Comparison of ENCODE assay signal across 8 cellular contexts in the genomic region with DNA sequence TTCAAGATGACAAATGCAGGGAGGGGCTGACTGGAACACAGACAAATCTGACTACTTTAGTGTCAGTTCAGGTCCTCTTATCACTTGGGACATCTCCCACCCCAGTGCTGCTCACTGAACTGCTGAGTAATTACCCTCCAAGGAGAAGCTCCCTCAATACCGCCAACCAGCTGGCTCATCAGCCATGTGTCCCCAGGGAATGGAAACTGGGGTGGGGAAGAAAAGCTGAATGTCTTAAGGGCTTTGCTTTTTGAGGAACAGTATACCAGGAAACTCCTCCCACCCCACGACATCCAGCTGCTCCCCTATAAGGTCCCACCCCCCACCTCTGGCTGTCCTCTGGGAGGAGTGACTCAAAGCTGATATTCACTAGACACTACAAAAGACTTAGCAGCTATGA. TPM values are rescaled to one million over a fixed set of nuclear protein-coding genes. Genes with fewer than 3 reads are reported as not detected.
DNase-seq lines count a peak whose midpoint lies in the region; TF ChIP-seq lines count a peak whose summit lies in the region.

No MANE protein-coding gene starts in this region.

- H3K4me3 Mint-ChIP-seq in neural progenitor cell: peak overlapping the region; percentile 100

- no peak overlapping the region for H3K27ac ChIP-seq in colonic mucosa
- H3K27ac ChIP-seq in neural progenitor cell: no peak overlapping the region

- H3K27me3 Mint-ChIP-seq in neural progenitor cell (ENCODE audit: insufficient read depth, low read depth): peaks cover 2% of the 10 kb centered on the region

- DNase-seq in NCI-H1436 (lab: John Stamatoyannopoulos, UW) (peak; percentile 4), NCI-H1436 treated with DMSO at 0.1 percent for 48 hours (lab: John Stamatoyannopoulos, UW) (no peak), NB4 (ENCODE audit: low read depth) (peak; percentile 99), colonic mucosa (peak; percentile 31), neural progenitor cell (ENCODE audit: low spot score) (no peak), NCI-H526 treated with DMSO at 0.1 percent for 48 hours (lab: John Stamatoyannopoulos, UW) (no peak), cerebellum (ENCODE audit: low spot score) (no peak), NCI-H2029 (lab: John Stamatoyannopoulos, UW) (no peak)

- H3K27me3 ChIP-seq in colonic mucosa (no peaks in the 10 kb centered on the region), neural progenitor cell (peaks cover 28% of the 10 kb centered on the region)

- no peak overlapping the region for H3K27ac Mint-ChIP-seq in neural progenitor cell

- H3K4me3 ChIP-seq in NB4 (ENCODE audit: low read depth, low read length) (no peak overlapping the region), colonic mucosa (no peak overlapping the region), neural progenitor cell (no peak overlapping the region)

- H3K4me1 Mint-ChIP-seq in neural progenitor cell: peaks cover 14% of the 10 kb centered on the region

- peaks cover 28% of the 10 kb centered on the region for H3K36me3 Mint-ChIP-seq in neural progenitor cell

- H3K36me3 ChIP-seq in colonic mucosa: no peaks in the 10 kb centered on the region
- H3K36me3 ChIP-seq in neural progenitor cell: no peaks in the 10 kb centered on the region

- no peak overlapping the region for H3K9ac ChIP-seq in colonic mucosa (ENCODE audit: low read depth in 2 of 2, low read length in 2 of 2)
- no peak overlapping the region for H3K9ac ChIP-seq in neural progenitor cell

- H4K20me1 ChIP-seq in neural progenitor cell (ENCODE audit: low read depth): no peaks in the 10 kb centered on the region

- no peak for TF ChIP-seq POLR2A in NB4 (IDR thresholded peaks at IDR 0.05; ENCODE audit: extremely low read depth, insufficient read length)

- H3F3A ChIP-seq in neural progenitor cell (ENCODE audit: low read depth): peaks cover 9% of the 10 kb centered on the region

- H3K4me1 ChIP-seq in colonic mucosa (peaks cover 5% of the 10 kb centered on the region), neural progenitor cell (peaks cover 12% of the 10 kb centered on the region)

- no peak overlapping the region for H2AFZ ChIP-seq in neural progenitor cell (replicated peaks)

- TF ChIP-seq CTCF in NB4 (IDR thresholded peaks at IDR 0.05; ENCODE audit: low read depth, low read length) (no peak), colonic mucosa (IDR thresholded peaks at IDR 0.05) (no peak), neural progenitor cell (IDR thresholded peaks at IDR 0.05) (no peak)

- H3K9me3 ChIP-seq in colonic mucosa (no peaks in the 10 kb centered on the region), neural progenitor cell (ENCODE audit: low read depth) (no peaks in the 10 kb centered on the region)

- no peak overlapping the region for H3K4me2 ChIP-seq in neural progenitor cell

- H3K9me3 Mint-ChIP-seq in neural progenitor cell: peaks cover 22% of the 10 kb centered on the region

- H3K79me2 ChIP-seq in neural progenitor cell (ENCODE audit: low read depth): peaks cover 16% of the 10 kb centered on the region

- intact Hi-C loops in colonic mucosa (cut with DNase I): no loop called here

RNA-seq across cellular contexts. Expression of gene ZNF823, which starts 2.0 kb away (rescaled TPM):
- total RNA-seq in colonic mucosa (10 to 100 TPM; 10.7 to 13.1 TPM), neural progenitor cell (ENCODE audit: low replicate concordance) (9.2 and 12.3 TPM in 2 replicates), cerebellum (23.0 TPM)

RNA-seq across cellular contexts. Expression of gene ZNF441, which starts 30.1 kb away (rescaled TPM):
- total RNA-seq in colonic mucosa (1 to 10 TPM; 3.5 to 3.8 TPM), neural progenitor cell (ENCODE audit: low replicate concordance) (6.5 and 7.3 TPM in 2 replicates), cerebellum (37.8 TPM)

Comparison
In these comparisons a context has a peak if more than half of its experiments do, and no peak if none do; other contexts are left out.
1. DNase-seq: peak in NCI-H1436 (single experiment), NB4 (single experiment) and colonic mucosa (single experiment); none in NCI-H1436 treated with DMSO at 0.1 percent for 48 hours (single experiment), neural progenitor cell (single experiment), NCI-H526 treated with DMSO at 0.1 percent for 48 hours (single experiment), cerebellum (single experiment) and NCI-H2029 (single experiment).